ENCODE assay signal across 9 cellular contexts in genomic region chr3:111547645-111548044, GRCh38. TPM values are rescaled to one million over a fixed set of nuclear protein-coding genes. Genes with fewer than 3 reads are reported as not detected.
DNase-seq lines count a peak whose midpoint lies in the region; ATAC-seq lines count a peak whose summit lies in the region.
"Had no signal": no experiment of that assay in that cellular context is flagged by ENCODE, and none has a peak within 500 bp of the region (broad histone marks: within the 10 kb centered on the region; RNA-seq: fewer than 3 reads in every experiment).

No MANE protein-coding gene starts in this region.

- no peak overlapping the region for H3K4me2 ChIP-seq in GM23248 (ENCODE audit: unreplicated experiment)

- no peak for DNase-seq in GM23248
- DNase-seq in NAMALWA (ENCODE audit: low spot score), result peak; percentile 24
- peak; percentile 50 for DNase-seq in germinal center (ENCODE audit: low spot score)
- no peak for DNase-seq in NCI-H510A treated with DMSO at 0.1 percent for 48 hours (lab: John Stamatoyannopoulos, UW)
- no peak for DNase-seq in T1000 (lab: John Stamatoyannopoulos, UW)
- no peak for DNase-seq in NCI-H1092 treated with DMSO at 0.1 percent for 48 hours (lab: John Stamatoyannopoulos, UW)
- no peak for DNase-seq in nucleus accumbens (lab: John Stamatoyannopoulos, UW)

- H3K9me3 ChIP-seq in GM23248 (ENCODE audit: low read depth), result no peaks in the 10 kb centered on the region

- no peaks in the 10 kb centered on the region; the same call in 1 of the 2 replicates for H3K4me1 ChIP-seq in GM23248 (ENCODE audit: insufficient read depth)

- peak; percentile 73 for ATAC-seq in GM18519 (IDR thresholded peaks at IDR 0.05; ENCODE audit: low FRiP score, unreplicated experiment)

- WGBS in GM23248 (ENCODE audit: low coverage in 1 of 2, low lambda C conversion rate in 2 of 2, missing lambda C conversion rate in 2 of 2), 2 experiments, result 55 to 61% methylated on average over 4 of the region's 4 CpGs

- H3K4me3 ChIP-seq in GM23248, result no peak overlapping the region
- H3K4me3 ChIP-seq: cardiac muscle cell had no signal

- no peaks in the 10 kb centered on the region; the same call in 1 of the 2 replicates for H3K27me3 ChIP-seq in GM23248 (replicated peaks; ENCODE audit: insufficient read depth)
- H3K27me3 ChIP-seq: cardiac muscle cell had no signal

- no peaks in the 10 kb centered on the region for H3F3A ChIP-seq in GM23248 (ENCODE audit: insufficient read depth)

- H3K36me3 ChIP-seq in GM23248 (ENCODE audit: low read depth), result no peaks in the 10 kb centered on the region
- H3K36me3 ChIP-seq: cardiac muscle cell had no signal

- no peaks in the 10 kb centered on the region for H3K9me2 ChIP-seq in GM23248 (ENCODE audit: insufficient read depth)

- peak overlapping the region; percentile 15; the same call in 1 of the 2 replicates for H2AFZ ChIP-seq in GM23248

- no peaks in the 10 kb centered on the region for H4K20me1 ChIP-seq in GM23248 (ENCODE audit: insufficient read depth)

- in situ Hi-C loops in GM23248 (cut with MboI), result loop anchor here (25.0 kb wide), 1 partner anchor 460 kb away; no protein-coding TSS in a partner anchor

- H3K27ac ChIP-seq in GM23248, result no peak overlapping the region
- H3K27ac ChIP-seq: cardiac muscle cell had no signal

- no peak overlapping the region for H3K9ac ChIP-seq in GM23248

- no peaks in the 10 kb centered on the region for H3K79me2 ChIP-seq in GM23248 (ENCODE audit: insufficient read depth)

RNA-seq across cellular contexts. Expression of gene CD96, which starts 5.6 kb away (rescaled TPM):
- not detected in 2 replicates for total RNA-seq in GM23248 (2014; rRNA removed; shearing (Covaris generic))
- polyA plus RNA-seq in GM23248 (2016; fragmentation: Nextera tagmentation; extraction: Ambion mirVana), result not detected in 2 replicates
- total RNA-seq: cardiac muscle cell had no signal
- polyA plus RNA-seq: cardiac muscle cell had no signal

RNA-seq across cellular contexts. Expression of gene ZBED2, which starts 47.5 kb away (rescaled TPM):
- total RNA-seq in GM23248 (2014; rRNA removed; shearing (Covaris generic)), result not detected in 2 replicates
- polyA plus RNA-seq in GM23248 (2016; fragmentation: Nextera tagmentation; extraction: Ambion mirVana), result not detected in 2 replicates
- total RNA-seq: cardiac muscle cell had no signal
- polyA plus RNA-seq: cardiac muscle cell had no signal

Comparison
In these comparisons a context has a peak if more than half of its experiments do, and no peak if none do; other contexts are left out.
1. DNase-seq: peak in NAMALWA (single experiment) and germinal center (single experiment); none in GM23248 (single experiment), NCI-H510A treated with DMSO at 0.1 percent for 48 hours (single experiment), T1000 (single experiment), NCI-H1092 treated with DMSO at 0.1 percent for 48 hours (single experiment) and nucleus accumbens (0 of 56).